Comparison of ENCODE assay signal across 1 cellular context in the genomic region with DNA sequence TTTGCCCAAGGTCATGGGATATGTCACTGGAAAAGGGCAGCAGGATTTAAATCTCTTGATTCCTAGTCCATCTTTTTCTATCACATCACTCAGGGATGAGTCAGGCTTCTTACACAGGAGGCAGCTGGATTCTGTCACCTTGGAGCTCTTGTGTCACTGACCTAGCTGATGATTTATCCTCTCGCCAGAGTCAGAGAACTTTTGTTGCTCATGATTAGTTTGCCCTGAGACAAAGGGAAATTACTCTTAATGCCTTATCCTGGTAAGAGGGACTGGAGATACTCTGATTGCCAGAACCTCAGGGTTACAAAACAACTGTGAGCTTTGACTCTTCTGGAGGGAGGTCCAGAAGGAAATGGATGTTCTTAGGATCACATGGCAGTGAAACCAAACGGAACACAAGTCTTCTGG.
A peak's percentile ranks its signal among the peaks of the same experiment; 100 is the strongest.
TF ChIP-seq lines count a peak whose summit lies in the region.

No MANE protein-coding gene starts in this region.

TF ChIP-seq in SK-N-SH, 30 proteins besides CTCF, POLR2A, EP300 and RAD21 (continued from another document):
- TF ChIP-seq, protein P1, sequence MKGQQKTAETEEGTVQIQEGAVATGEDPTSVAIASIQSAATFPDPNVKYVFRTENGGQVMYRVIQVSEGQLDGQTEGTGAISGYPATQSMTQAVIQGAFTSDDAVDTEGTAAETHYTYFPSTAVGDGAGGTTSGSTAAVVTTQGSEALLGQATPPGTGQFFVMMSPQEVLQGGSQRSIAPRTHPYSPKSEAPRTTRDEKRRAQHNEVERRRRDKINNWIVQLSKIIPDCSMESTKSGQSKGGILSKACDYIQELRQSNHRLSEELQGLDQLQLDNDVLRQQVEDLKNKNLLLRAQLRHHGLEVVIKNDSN (IDR thresholded peaks at IDR 0.05; ENCODE audit: borderline replicate concordance, low read depth), result no peak
- TF ChIP-seq CHD2 (IDR thresholded peaks at IDR 0.05; ENCODE audit: low read length, partially characterized antibody) (no peak), RXRA (IDR thresholded peaks at IDR 0.05; ENCODE audit: borderline replicate concordance, low read depth) (peak; percentile 48; the same call in 1 of the 2 replicates), TCF12 (IDR thresholded peaks at IDR 0.05) (peak; percentile 97), FOXM1 (IDR thresholded peaks at IDR 0.05; ENCODE audit: low read depth) (no peak), RFX5 (IDR thresholded peaks at IDR 0.05; ENCODE audit: low read length) (peak; percentile 33; the same call in 1 of the 2 replicates), TEAD4 (IDR thresholded peaks at IDR 0.05; ENCODE audit: borderline replicate concordance, insufficient read depth) (peak; percentile 47; the same call in 1 of the 2 replicates), GABPA (IDR thresholded peaks at IDR 0.05; ENCODE audit: low read depth) (no peak), SMC3 (IDR thresholded peaks at IDR 0.05; ENCODE audit: low read depth, low read length) (no peak), MEF2A (IDR thresholded peaks at IDR 0.05; ENCODE audit: borderline replicate concordance, low read depth) (no peak), POLR2AphosphoS5 (IDR thresholded peaks at IDR 0.05; ENCODE audit: low read depth, low read length) (peak; percentile 69), JUND (IDR thresholded peaks at IDR 0.05) (peak; percentile 92), SIN3A (IDR thresholded peaks at IDR 0.05; ENCODE audit: borderline replicate concordance, low read depth, low read length) (peak; percentile 73; the same call in 1 of the 2 replicates), MXI1 (IDR thresholded peaks at IDR 0.05; ENCODE audit: low read depth, low read length) (peak; percentile 4; the same call in 1 of the 2 replicates), ELF1 (IDR thresholded peaks at IDR 0.05) (no peak), EZH2phosphoT487 (IDR thresholded peaks at IDR 0.05; ENCODE audit: borderline replicate concordance, low read depth) (no peak), NRF1 (IDR thresholded peaks at IDR 0.05; ENCODE audit: low read depth, low read length) (no peak), RCOR1 (IDR thresholded peaks at IDR 0.05; ENCODE audit: low read length) (no peak; the same call in 1 of the 2 replicates), YY1 (IDR thresholded peaks at IDR 0.05; ENCODE audit: low read depth) (peak; percentile 51; the same call in 1 of the 2 replicates), FOSL2 (IDR thresholded peaks at IDR 0.05; ENCODE audit: borderline replicate concordance, low read depth) (peak; percentile 93), FOXJ3 (CRISPR knock-in tag; IDR thresholded peaks at IDR 0.05) (no peak), GATA2 (CRISPR knock-in tag; IDR thresholded peaks at IDR 0.05) (no peak)
- TF ChIP-seq, protein P2, sequence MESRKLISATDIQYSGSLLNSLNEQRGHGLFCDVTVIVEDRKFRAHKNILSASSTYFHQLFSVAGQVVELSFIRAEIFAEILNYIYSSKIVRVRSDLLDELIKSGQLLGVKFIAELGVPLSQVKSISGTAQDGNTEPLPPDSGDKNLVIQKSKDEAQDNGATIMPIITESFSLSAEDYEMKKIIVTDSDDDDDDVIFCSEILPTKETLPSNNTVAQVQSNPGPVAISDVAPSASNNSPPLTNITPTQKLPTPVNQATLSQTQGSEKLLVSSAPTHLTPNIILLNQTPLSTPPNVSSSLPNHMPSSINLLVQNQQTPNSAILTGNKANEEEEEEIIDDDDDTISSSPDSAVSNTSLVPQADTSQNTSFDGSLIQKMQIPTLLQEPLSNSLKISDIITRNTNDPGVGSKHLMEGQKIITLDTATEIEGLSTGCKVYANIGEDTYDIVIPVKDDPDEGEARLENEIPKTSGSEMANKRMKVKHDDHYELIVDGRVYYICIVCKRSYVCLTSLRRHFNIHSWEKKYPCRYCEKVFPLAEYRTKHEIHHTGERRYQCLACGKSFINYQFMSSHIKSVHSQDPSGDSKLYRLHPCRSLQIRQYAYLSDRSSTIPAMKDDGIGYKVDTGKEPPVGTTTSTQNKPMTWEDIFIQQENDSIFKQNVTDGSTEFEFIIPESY (IDR thresholded peaks at IDR 0.05; ENCODE audit: borderline replicate concordance, low read depth), result no peak
- TF ChIP-seq, protein P3, sequence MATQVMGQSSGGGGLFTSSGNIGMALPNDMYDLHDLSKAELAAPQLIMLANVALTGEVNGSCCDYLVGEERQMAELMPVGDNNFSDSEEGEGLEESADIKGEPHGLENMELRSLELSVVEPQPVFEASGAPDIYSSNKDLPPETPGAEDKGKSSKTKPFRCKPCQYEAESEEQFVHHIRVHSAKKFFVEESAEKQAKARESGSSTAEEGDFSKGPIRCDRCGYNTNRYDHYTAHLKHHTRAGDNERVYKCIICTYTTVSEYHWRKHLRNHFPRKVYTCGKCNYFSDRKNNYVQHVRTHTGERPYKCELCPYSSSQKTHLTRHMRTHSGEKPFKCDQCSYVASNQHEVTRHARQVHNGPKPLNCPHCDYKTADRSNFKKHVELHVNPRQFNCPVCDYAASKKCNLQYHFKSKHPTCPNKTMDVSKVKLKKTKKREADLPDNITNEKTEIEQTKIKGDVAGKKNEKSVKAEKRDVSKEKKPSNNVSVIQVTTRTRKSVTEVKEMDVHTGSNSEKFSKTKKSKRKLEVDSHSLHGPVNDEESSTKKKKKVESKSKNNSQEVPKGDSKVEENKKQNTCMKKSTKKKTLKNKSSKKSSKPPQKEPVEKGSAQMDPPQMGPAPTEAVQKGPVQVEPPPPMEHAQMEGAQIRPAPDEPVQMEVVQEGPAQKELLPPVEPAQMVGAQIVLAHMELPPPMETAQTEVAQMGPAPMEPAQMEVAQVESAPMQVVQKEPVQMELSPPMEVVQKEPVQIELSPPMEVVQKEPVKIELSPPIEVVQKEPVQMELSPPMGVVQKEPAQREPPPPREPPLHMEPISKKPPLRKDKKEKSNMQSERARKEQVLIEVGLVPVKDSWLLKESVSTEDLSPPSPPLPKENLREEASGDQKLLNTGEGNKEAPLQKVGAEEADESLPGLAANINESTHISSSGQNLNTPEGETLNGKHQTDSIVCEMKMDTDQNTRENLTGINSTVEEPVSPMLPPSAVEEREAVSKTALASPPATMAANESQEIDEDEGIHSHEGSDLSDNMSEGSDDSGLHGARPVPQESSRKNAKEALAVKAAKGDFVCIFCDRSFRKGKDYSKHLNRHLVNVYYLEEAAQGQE (IDR thresholded peaks at IDR 0.05; ENCODE audit: low read depth, low read length), result no peak
- TF ChIP-seq, protein P4, sequence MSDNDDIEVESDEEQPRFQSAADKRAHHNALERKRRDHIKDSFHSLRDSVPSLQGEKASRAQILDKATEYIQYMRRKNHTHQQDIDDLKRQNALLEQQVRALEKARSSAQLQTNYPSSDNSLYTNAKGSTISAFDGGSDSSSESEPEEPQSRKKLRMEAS (IDR thresholded peaks at IDR 0.05; ENCODE audit: low read depth), result peak; percentile 21; the same call in 1 of the 2 replicates
- TF ChIP-seq, protein P5, sequence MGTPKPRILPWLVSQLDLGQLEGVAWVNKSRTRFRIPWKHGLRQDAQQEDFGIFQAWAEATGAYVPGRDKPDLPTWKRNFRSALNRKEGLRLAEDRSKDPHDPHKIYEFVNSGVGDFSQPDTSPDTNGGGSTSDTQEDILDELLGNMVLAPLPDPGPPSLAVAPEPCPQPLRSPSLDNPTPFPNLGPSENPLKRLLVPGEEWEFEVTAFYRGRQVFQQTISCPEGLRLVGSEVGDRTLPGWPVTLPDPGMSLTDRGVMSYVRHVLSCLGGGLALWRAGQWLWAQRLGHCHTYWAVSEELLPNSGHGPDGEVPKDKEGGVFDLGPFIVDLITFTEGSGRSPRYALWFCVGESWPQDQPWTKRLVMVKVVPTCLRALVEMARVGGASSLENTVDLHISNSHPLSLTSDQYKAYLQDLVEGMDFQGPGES (IDR thresholded peaks at IDR 0.05; ENCODE audit: low read depth, low read length), result no peak
- TF ChIP-seq, protein P6, sequence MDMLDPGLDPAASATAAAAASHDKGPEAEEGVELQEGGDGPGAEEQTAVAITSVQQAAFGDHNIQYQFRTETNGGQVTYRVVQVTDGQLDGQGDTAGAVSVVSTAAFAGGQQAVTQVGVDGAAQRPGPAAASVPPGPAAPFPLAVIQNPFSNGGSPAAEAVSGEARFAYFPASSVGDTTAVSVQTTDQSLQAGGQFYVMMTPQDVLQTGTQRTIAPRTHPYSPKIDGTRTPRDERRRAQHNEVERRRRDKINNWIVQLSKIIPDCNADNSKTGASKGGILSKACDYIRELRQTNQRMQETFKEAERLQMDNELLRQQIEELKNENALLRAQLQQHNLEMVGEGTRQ (IDR thresholded peaks at IDR 0.05; ENCODE audit: borderline replicate concordance, low read depth, low read length), result no peak
- TF ChIP-seq, protein P7, sequence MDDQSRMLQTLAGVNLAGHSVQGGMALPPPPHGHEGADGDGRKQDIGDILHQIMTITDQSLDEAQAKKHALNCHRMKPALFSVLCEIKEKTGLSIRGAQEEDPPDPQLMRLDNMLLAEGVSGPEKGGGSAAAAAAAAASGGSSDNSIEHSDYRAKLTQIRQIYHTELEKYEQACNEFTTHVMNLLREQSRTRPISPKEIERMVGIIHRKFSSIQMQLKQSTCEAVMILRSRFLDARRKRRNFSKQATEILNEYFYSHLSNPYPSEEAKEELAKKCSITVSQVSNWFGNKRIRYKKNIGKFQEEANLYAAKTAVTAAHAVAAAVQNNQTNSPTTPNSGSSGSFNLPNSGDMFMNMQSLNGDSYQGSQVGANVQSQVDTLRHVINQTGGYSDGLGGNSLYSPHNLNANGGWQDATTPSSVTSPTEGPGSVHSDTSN (IDR thresholded peaks at IDR 0.05), result peak; percentile 97
